15 cellular contexts compared by ENCODE assay signal in genomic region chr10:131226831-131227740, GRCh38.
DNase-seq lines count a peak whose midpoint lies in the region; ATAC-seq and TF ChIP-seq lines count a peak whose summit lies in the region.
"Had no signal": no experiment of that assay in that cellular context is flagged by ENCODE, and none has a peak within 500 bp of the region (broad histone marks: within the 10 kb centered on the region; RNA-seq: fewer than 3 reads in every experiment).

No MANE protein-coding gene starts in this region.

- H2AFZ ChIP-seq in osteoblast (ENCODE audit: low read length): no peak overlapping the region

- no peak for TF ChIP-seq POLR2A in uterus (IDR thresholded peaks at IDR 0.05)

- no peaks in the 10 kb centered on the region for H3K9me3 ChIP-seq in BLaER1
- H3K9me3 ChIP-seq in BLaER1 treated with 17β-estradiol and CSF1 and Interleukin-3, amounts not matched to agents 10 nM and 100 nM (replicated peaks in 1 of 11): peaks cover 0 to 20% (median 6%) of the 10 kb centered on the region in 11 experiments; a peak in 13 of 22 replicates
- no peaks in the 10 kb centered on the region for H3K9me3 ChIP-seq in osteoblast (ENCODE audit: low read depth, low read length)
- no peaks in the 10 kb centered on the region for H3K9me3 ChIP-seq in uterus
- H3K9me3 ChIP-seq: A549, BE2C, Caco-2 had no signal

- intact Hi-C loops in uterus (cut with DNase I; ENCODE audit: low total_unique reads): no loop called here

- H3K27me3 ChIP-seq in BLaER1 (no peaks in the 10 kb centered on the region), osteoblast (ENCODE audit: insufficient read depth, low read length) (no peaks in the 10 kb centered on the region), uterus (no peaks in the 10 kb centered on the region)
- H3K27me3 ChIP-seq in BLaER1 treated with 17β-estradiol and CSF1 and Interleukin-3, amounts not matched to agents 10 nM and 100 nM: peaks cover 0 to 49% (median 0%) of the 10 kb centered on the region in 11 experiments; a peak in 6 of 22 replicates
- H3K27me3 ChIP-seq: BE2C had no signal

- H3K79me2 ChIP-seq in osteoblast (ENCODE audit: insufficient read depth, low read length): no peaks in the 10 kb centered on the region

- H3K27ac ChIP-seq in BLaER1 (peak overlapping the region; percentile 35), osteoblast (ENCODE audit: low read depth, low read length) (no peak overlapping the region), uterus (no peak overlapping the region)
- H3K27ac ChIP-seq in BLaER1 treated with 17β-estradiol and CSF1 and Interleukin-3, amounts not matched to agents 10 nM and 100 nM: peak overlapping the region in 5 of 11 experiments; percentile 31 to 80 (median 49); a peak in 8 of 22 replicates
- H3K27ac ChIP-seq: A549, HL-60 had no signal

- H3K9me3 Mint-ChIP-seq in chondrocyte (ENCODE audit: low read depth): peaks cover 28% of the 10 kb centered on the region

- H3K4me3 ChIP-seq in BLaER1: no peak overlapping the region; the same call in 1 of the 2 replicates
- H3K4me3 ChIP-seq in BLaER1 treated with 17β-estradiol and CSF1 and Interleukin-3, amounts not matched to agents 10 nM and 100 nM: no peak overlapping the region
- H3K4me3 ChIP-seq in osteoblast (ENCODE audit: insufficient read depth, low read length): no peak overlapping the region
- H3K4me3 ChIP-seq in uterus: no peak overlapping the region
- H3K4me3 ChIP-seq: A549 had no signal

- H3K4me3 Mint-ChIP-seq in chondrocyte (ENCODE audit: unreplicated experiment): no peak overlapping the region
- H3K4me3 Mint-ChIP-seq: CD8-positive, alpha-beta memory T cell; HFFc6 had no signal

- peak overlapping the region; percentile 95 for H3K4me2 ChIP-seq in BLaER1
- peak overlapping the region in 9 of 11 experiments; percentile 1 to 98 (median 88); a peak in 18 of 22 replicates for H3K4me2 ChIP-seq in BLaER1 treated with 17β-estradiol and CSF1 and Interleukin-3, amounts not matched to agents 10 nM and 100 nM
- no peak overlapping the region for H3K4me2 ChIP-seq in osteoblast (ENCODE audit: insufficient read depth, low read length)
- H3K4me2 ChIP-seq: A549 had no signal

- H3K27me3 Mint-ChIP-seq in chondrocyte (ENCODE audit: low read depth): no peaks in the 10 kb centered on the region
- H3K27me3 Mint-ChIP-seq: CD8-positive, alpha-beta memory T cell had no signal

- H4K20me1 ChIP-seq in BLaER1 (peaks cover 17% of the 10 kb centered on the region), osteoblast (ENCODE audit: insufficient read depth, low read length) (no peaks in the 10 kb centered on the region)
- H4K20me1 ChIP-seq in BLaER1 treated with 17β-estradiol and CSF1 and Interleukin-3, amounts not matched to agents 10 nM and 100 nM: no peaks in the 10 kb centered on the region

- peaks cover 27% of the 10 kb centered on the region; the same call in 1 of the 2 replicates for H3K36me3 ChIP-seq in BLaER1
- 0 out of 22 replicates have a peak, but pooled peaks cover 0 to 15% (median 0%) of the 10 kb centered on the region in 11 experiments for H3K36me3 ChIP-seq in BLaER1 treated with 17β-estradiol and CSF1 and Interleukin-3, amounts not matched to agents 10 nM and 100 nM
- H3K36me3 ChIP-seq in osteoblast (ENCODE audit: insufficient read depth, low read length): no peaks in the 10 kb centered on the region
- no peaks in the 10 kb centered on the region for H3K36me3 ChIP-seq in uterus
- H3K36me3 ChIP-seq: BE2C had no signal

- ATAC-seq in GM19467 (IDR thresholded peaks at IDR 0.05; ENCODE audit: unreplicated experiment): no peak
- ATAC-seq: A549 had no signal

- no peak overlapping the region for H3K9ac ChIP-seq in BLaER1
- H3K9ac ChIP-seq in BLaER1 treated with 17β-estradiol and CSF1 and Interleukin-3, amounts not matched to agents 10 nM and 100 nM: peak overlapping the region in 1 of 11 experiments; percentile 44; a peak in 1 of 22 replicates

- TF ChIP-seq CTCF in chondrocyte (IDR thresholded peaks at IDR 0.05): no peak
- TF ChIP-seq CTCF in osteoblast (IDR thresholded peaks at IDR 0.05; ENCODE audit: extremely low read depth, low read depth, low read length): no peak
- no peak for TF ChIP-seq CTCF in uterus (IDR thresholded peaks at IDR 0.05)

- no peak overlapping the region for H3K27ac Mint-ChIP-seq in chondrocyte (ENCODE audit: unreplicated experiment)
- H3K27ac Mint-ChIP-seq: CD8-positive, alpha-beta memory T cell; HFFc6 had no signal

- peaks cover 95% of the 10 kb centered on the region for H3K4me1 ChIP-seq in BLaER1
- H3K4me1 ChIP-seq in BLaER1 treated with 17β-estradiol and CSF1 and Interleukin-3, amounts not matched to agents 10 nM and 100 nM: peaks cover 15 to 94% (median 92%) of the 10 kb centered on the region in 10 experiments
- no peaks in the 10 kb centered on the region for H3K4me1 ChIP-seq in osteoblast (ENCODE audit: insufficient read depth, low read length)
- H3K4me1 ChIP-seq in uterus: no peaks in the 10 kb centered on the region
- H3K4me1 ChIP-seq: A549, BE2C, Caco-2 had no signal

- DNase-seq in chondrocyte (ENCODE audit: low spot score) (peak; percentile 79), osteoblast (ENCODE audit: insufficient read length, low spot score, missing footprints) (peak; percentile 60), uterus (no peak)
- DNase-seq: BE2C, Caco-2, DMS53, GF-D8, HCEC 1CT, HFFc6 had no signal

- no peaks in the 10 kb centered on the region for H3K4me1 Mint-ChIP-seq in chondrocyte (ENCODE audit: low read depth)
- H3K4me1 Mint-ChIP-seq: CD8-positive, alpha-beta memory T cell had no signal

- no peaks in the 10 kb centered on the region for H3K36me3 Mint-ChIP-seq in chondrocyte (ENCODE audit: low read depth)
- H3K36me3 Mint-ChIP-seq: CD8-positive, alpha-beta memory T cell had no signal

Comparison
In these comparisons a context has a peak if more than half of its experiments do, and no peak if none do; other contexts are left out.
1. DNase-seq: peak in chondrocyte (single experiment) and osteoblast (single experiment); none in uterus (0 of 2).